Comparison of ENCODE assay signal across 16 cellular contexts in the genomic region with DNA sequence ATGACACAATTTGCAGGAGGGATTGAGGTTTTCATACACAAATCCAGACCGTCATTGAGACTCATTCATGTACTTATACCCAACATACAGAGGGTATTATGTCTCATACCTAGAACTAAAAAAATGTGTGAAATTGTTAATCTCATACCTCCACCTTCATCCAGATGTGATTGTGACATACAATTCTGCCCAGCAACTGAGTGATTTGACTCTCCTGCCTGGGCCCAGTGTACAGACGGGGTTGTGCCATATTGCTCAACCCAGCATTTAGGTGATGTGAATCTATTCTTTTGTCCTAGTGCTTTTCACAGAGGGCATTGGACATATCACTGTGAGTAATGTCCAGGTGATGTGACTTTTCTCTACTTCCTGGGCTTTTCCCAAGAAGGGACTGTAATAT.
"Had no signal": no experiment of that assay in that cellular context is flagged by ENCODE, and none has a peak within 500 bp of the region (broad histone marks: within the 10 kb centered on the region; RNA-seq: fewer than 3 reads in every experiment).

No MANE protein-coding gene starts in this region.

- H3K9ac ChIP-seq: neural progenitor cell had no signal

- H3K9me3 ChIP-seq: ascending aorta, gastroesophageal sphincter, heart left ventricle, left ventricle myocardium inferior, SJCRH30, testis had no signal

- H3K27me3 ChIP-seq: ascending aorta, gastroesophageal sphincter, heart left ventricle, neural progenitor cell, SJCRH30, testis, upper lobe of left lung had no signal

- H3K4me2 ChIP-seq: neural progenitor cell had no signal

- H3K27me3 Mint-ChIP-seq: progenitor cell of endocrine pancreas had no signal

- H3K4me1 Mint-ChIP-seq: neural progenitor cell had no signal

- H3K27ac ChIP-seq: ascending aorta, coronary artery, gastroesophageal sphincter, heart left ventricle, left ventricle myocardium inferior, neural progenitor cell, SJCRH30, testis, upper lobe of left lung had no signal

- H2AFZ ChIP-seq: neural progenitor cell had no signal

- H3K4me3 Mint-ChIP-seq: immature natural killer cell, neural progenitor cell had no signal

- DNase-seq: activated CD4-positive, alpha-beta T cell treated with anti-CD3 and anti-CD28 coated beads for 1 hour; activated gamma-delta T cell treated with Interleukin-2 at 50 U/mL for 16 hours; heart left ventricle; immature natural killer cell; kidney glomerular epithelial cell; left ventricle myocardium inferior; SJCRH30; stimulated activated CD4-positive, alpha-beta T cell treated with anti-CD3 and anti-CD28 coated beads, Interleukin-12 subunit alpha, Interleukin-12 subunit beta, amount 100 ng/mL, for 4 hours; T1000; testis; upper lobe of left lung had no signal

- ATAC-seq: gastroesophageal sphincter, heart left ventricle had no signal

- H3K4me1 ChIP-seq: ascending aorta, gastroesophageal sphincter, heart left ventricle, left ventricle myocardium inferior, neural progenitor cell, SJCRH30, testis, upper lobe of left lung had no signal

- H3K27ac Mint-ChIP-seq: neural progenitor cell had no signal
